Comparison of ENCODE assay signal across 1 cellular context in genomic region chr15:42608110-42608531, GRCh38.
TF ChIP-seq lines count a peak whose summit lies in the region.

No MANE protein-coding gene starts in this region.

TF ChIP-seq in WTC11, 78 proteins besides CTCF, POLR2A, EP300 and RAD21 (continued from another document):
- TF ChIP-seq PRDM15 (CRISPR knock-in tag; IDR thresholded peaks at IDR 0.05) (no peak), ETV6 (CRISPR knock-in tag; IDR thresholded peaks at IDR 0.05) (no peak), EMX1 (CRISPR knock-in tag; IDR thresholded peaks at IDR 0.05) (no peak), FOXJ3 (CRISPR knock-in tag; IDR thresholded peaks at IDR 0.05; ENCODE audit: borderline replicate concordance) (no peak), SMAD4 (CRISPR knock-in tag; IDR thresholded peaks at IDR 0.05) (no peak), MAX (CRISPR knock-in tag; IDR thresholded peaks at IDR 0.05) (no peak), STAT6 (CRISPR knock-in tag; conservative IDR thresholded peaks at IDR 0.05; ENCODE audit: low read depth) (no peak), ZNF416 (CRISPR knock-in tag; IDR thresholded peaks at IDR 0.05) (no peak), ZNF396 (CRISPR knock-in tag; IDR thresholded peaks at IDR 0.05; ENCODE audit: borderline replicate concordance) (no peak)
TF ChIP-seq in WTC11: peak in this region for 0.
